29 cellular contexts compared by ENCODE assay signal in genomic region chr1:33306061-33306460, GRCh38. TPM values are rescaled to one million over a fixed set of nuclear protein-coding genes. Genes with fewer than 3 reads are reported as not detected.
DNase-seq lines count a peak whose midpoint lies in the region; ATAC-seq, FAIRE-seq and TF ChIP-seq lines count a peak whose summit lies in the region.
"Had no signal": no experiment of that assay in that cellular context is flagged by ENCODE, and none has a peak within 500 bp of the region (broad histone marks: within the 10 kb centered on the region; RNA-seq: fewer than 3 reads in every experiment).

No MANE protein-coding gene starts in this region.

- H4K91ac ChIP-seq in H1 (replicated peaks; ENCODE audit: insufficient read length, low read length) = no peak overlapping the region

- H2AFZ ChIP-seq in H1 (ENCODE audit: low read length) = 0 out of 2 replicates have a peak overlapping the region, but pooled peaks have one; percentile 28

- H3K4me2 ChIP-seq in H1 (ENCODE audit: insufficient read depth in 1 of 2, low read depth in 2 of 2, low read length in 2 of 2) = peak overlapping the region; percentile 58 to 65

- WGBS in H1 (ENCODE audit: extremely low coverage in 1 of 2, insufficient coverage in 1 of 2, insufficient read length in 1 of 2, insufficient replicate concordance in 2 of 2, low coverage in 1 of 2, low lambda C conversion rate in 2 of 2, missing lambda C conversion rate in 1 of 2), 2 experiments = 73% methylated on average over 9 of the region's 9 CpGs; no CpG with 5 or more reads in 1 of the 2 experiments
- 86% methylated on average over 7 of the region's 9 CpGs for WGBS in suprapubic skin

- H3K36me3 ChIP-seq in H1 (ENCODE audit: control insufficient read depth in 2 of 4, insufficient read depth in 4 of 4, low read length in 3 of 4) (peaks cover 0 to 4% (median 0%) of the 10 kb centered on the region in 4 experiments; a peak in 2 of 8 replicates), suprapubic skin (no peaks in the 10 kb centered on the region)

- H3K4me1 Mint-ChIP-seq in activated CD4-positive, alpha-beta T cell treated with anti-CD3 and anti-CD28 coated beads, Interleukin-2, amount 10 ng/mL, durations not matched to agents 7 days and 5 days = peaks cover 36% of the 10 kb centered on the region
- peaks cover 10% of the 10 kb centered on the region for H3K4me1 Mint-ChIP-seq in neural crest cell
- H3K4me1 Mint-ChIP-seq in CD4-positive, alpha-beta T cell (ENCODE audit: low read depth) = peaks cover 20% of the 10 kb centered on the region
- H3K4me1 Mint-ChIP-seq in activated CD4-positive, alpha-beta memory T cell treated with anti-CD3 and anti-CD28 coated beads, Interleukin-2, amount 10 ng/mL, durations not matched to agents 7 days and 5 days = peaks cover 31% of the 10 kb centered on the region

- no peak overlapping the region for H3K9ac ChIP-seq in H1 (replicated peaks in 1 of 4; ENCODE audit: extremely low read depth in 1 of 4, low read depth in 3 of 4, low read length in 3 of 4)

- intact Hi-C loops in CD4-positive, alpha-beta T cell (cut with DNase I, micrococcal nuclease) = no loop called here

- TF ChIP-seq POLR2A in H1 (IDR thresholded peaks at IDR 0.05; ENCODE audit: control extremely low read depth in 1 of 2, low read depth in 2 of 2, low read length in 2 of 2) (no peak), suprapubic skin (IDR thresholded peaks at IDR 0.05) (no peak)

- FAIRE-seq in H1 (lab: Jason Lieb, UNC) = no peak
- FAIRE-seq: urothelium cell line had no signal

- no peak overlapping the region for H4K5ac ChIP-seq in H1 (ENCODE audit: insufficient read length, low read depth, low read length)

- POLR2A ChIA-PET in activated CD4-positive, alpha-beta T cell treated with anti-CD3 and anti-CD28 coated beads, Interleukin-2, amount 10 ng/mL, durations not matched to agents 7 days and 5 days (lab: Charles Lee) = no interaction called here
- POLR2A ChIA-PET in H1 (lab: Charles Lee; ENCODE audit: partially characterized antibody) = no interaction called here
- POLR2A ChIA-PET in CD4-positive, alpha-beta T cell (lab: Charles Lee) = no interaction called here
- POLR2A ChIA-PET in activated CD4-positive, alpha-beta memory T cell treated with anti-CD3 and anti-CD28 coated beads, Interleukin-2, amount 10 ng/mL, durations not matched to agents 7 days and 5 days (lab: Charles Lee) = interaction anchor here (0.6 to 1.4 kb wide), 2 partner anchors 44 to 45 kb away, joined by 3 to 4 read pairs; no protein-coding TSS in a partner anchor

- H2BK20ac ChIP-seq in H1 (ENCODE audit: low read length) = no peak overlapping the region

- H3K9me3 ChIP-seq in H1 (ENCODE audit: insufficient read depth in 2 of 2, low read depth in 1 of 2, low read length in 1 of 2) = peaks cover 2 to 14% of the 10 kb centered on the region in 2 experiments; a peak in 1 of 4 replicates
- no peaks in the 10 kb centered on the region for H3K9me3 ChIP-seq in suprapubic skin
- H3K9me3 ChIP-seq in CD4-positive, alpha-beta T cell (ENCODE audit: control insufficient read depth, low read length) = no peaks in the 10 kb centered on the region

- H3K27ac Mint-ChIP-seq in activated CD4-positive, alpha-beta T cell treated with anti-CD3 and anti-CD28 coated beads, Interleukin-2, amount 10 ng/mL, durations not matched to agents 7 days and 5 days = no peak overlapping the region
- no peak overlapping the region for H3K27ac Mint-ChIP-seq in neural crest cell (ENCODE audit: unreplicated experiment)
- no peak overlapping the region for H3K27ac Mint-ChIP-seq in CD4-positive, alpha-beta T cell
- H3K27ac Mint-ChIP-seq in activated CD4-positive, alpha-beta memory T cell treated with anti-CD3 and anti-CD28 coated beads, Interleukin-2, amount 10 ng/mL, durations not matched to agents 7 days and 5 days = no peak overlapping the region
- H3K27ac Mint-ChIP-seq: activated CD8-positive, alpha-beta T cell treated with anti-CD3 and anti-CD28 coated beads, Interleukin-2, amount 10 ng/mL, durations not matched to agents 7 days and 5 days; naive B cell; stimulated activated effector memory CD8-positive, alpha-beta T cell treated with anti-CD3 and anti-CD28 coated beads, Interleukin-12 subunit alpha, Interleukin-12 subunit beta, amount 100 ng/mL, for 72 hours; T-helper 1 cell treated with Interleukin-12 subunit alpha and Interleukin-12 subunit beta and Interleukin-4 antibody, amounts not matched to agents 30 μg/mL and 1 μg/mL, for 36 hours had no signal

- TF ChIP-seq EP300 in H1 (IDR thresholded peaks at IDR 0.05; ENCODE audit: borderline replicate concordance in 1 of 2, low read depth in 2 of 2, low read length in 2 of 2) = no peak
- no peak for TF ChIP-seq EP300 in suprapubic skin (IDR thresholded peaks at IDR 0.05)

- no peak overlapping the region for H3K14ac ChIP-seq in H1 (ENCODE audit: insufficient read length)

- H3K56ac ChIP-seq in H1 (replicated peaks; ENCODE audit: insufficient read length, low read depth, low read length) = no peak overlapping the region

- H4K20me1 ChIP-seq in H1 (replicated peaks in 1 of 2; ENCODE audit: control insufficient read depth in 1 of 2, insufficient read depth in 2 of 2, low read length in 2 of 2) = no peaks in the 10 kb centered on the region

- H3K79me2 ChIP-seq in H1 (ENCODE audit: control insufficient read depth in 1 of 2, insufficient read depth in 2 of 2, low read length in 2 of 2) = no peaks in the 10 kb centered on the region

- H3K27me3 Mint-ChIP-seq in activated CD4-positive, alpha-beta T cell treated with anti-CD3 and anti-CD28 coated beads, Interleukin-2, amount 10 ng/mL, durations not matched to agents 7 days and 5 days = peaks cover 12% of the 10 kb centered on the region
- H3K27me3 Mint-ChIP-seq in neural crest cell (ENCODE audit: low read depth) = no peaks in the 10 kb centered on the region
- H3K27me3 Mint-ChIP-seq in CD4-positive, alpha-beta T cell = peaks cover 14% of the 10 kb centered on the region
- H3K27me3 Mint-ChIP-seq in activated CD4-positive, alpha-beta memory T cell treated with anti-CD3 and anti-CD28 coated beads, Interleukin-2, amount 10 ng/mL, durations not matched to agents 7 days and 5 days = peaks cover 9% of the 10 kb centered on the region

- H3K4ac ChIP-seq in H1 (replicated peaks; ENCODE audit: insufficient read length, low read depth, low read length) = no peak overlapping the region

- no peak overlapping the region; the same call in 1 of the 2 replicates for H2AK5ac ChIP-seq in H1 (ENCODE audit: low read depth, low read length)

- CTCF ChIA-PET in activated CD4-positive, alpha-beta T cell treated with anti-CD3 and anti-CD28 coated beads, Interleukin-2, amount 10 ng/mL, durations not matched to agents 7 days and 5 days (lab: Charles Lee) = interaction anchor here (0.6 to 1.9 kb wide), 2 partner anchors 10 to 179 kb away, joined by 3 to 5 read pairs; no protein-coding TSS in a partner anchor
- CTCF ChIA-PET in H1 (lab: Charles Lee; ENCODE audit: partially characterized antibody) = interaction anchor here (1.0 to 3.9 kb wide), 11 partner anchors 9 to 307 kb away, joined by 3 to 31 read pairs (median 4); no protein-coding TSS in a partner anchor
- CTCF ChIA-PET in CD4-positive, alpha-beta T cell (lab: Charles Lee) = no interaction called here
- CTCF ChIA-PET in activated CD4-positive, alpha-beta memory T cell treated with anti-CD3 and anti-CD28 coated beads, Interleukin-2, amount 10 ng/mL, durations not matched to agents 7 days and 5 days (lab: Charles Lee) = interaction anchor here (2.1 kb wide), 1 partner anchor 10 kb away, joined by 14 read pairs; no protein-coding TSS in a partner anchor

- TF ChIP-seq CTCF in H1 (IDR thresholded peaks at IDR 0.05; ENCODE audit: control extremely low read depth in 1 of 3, insufficient read depth in 1 of 3, low read depth in 1 of 3, low read length in 3 of 3) = no peak
- no peak for TF ChIP-seq CTCF in neural crest cell (conservative IDR thresholded peaks at IDR 0.05)
- no peak for TF ChIP-seq CTCF in suprapubic skin (IDR thresholded peaks at IDR 0.05)
- TF ChIP-seq CTCF in CD4-positive, alpha-beta T cell (IDR thresholded peaks at IDR 0.05) = no peak

- peaks cover 13% of the 10 kb centered on the region for H3K36me3 Mint-ChIP-seq in activated CD4-positive, alpha-beta T cell treated with anti-CD3 and anti-CD28 coated beads, Interleukin-2, amount 10 ng/mL, durations not matched to agents 7 days and 5 days (ENCODE audit: low read depth)
- peaks cover 18% of the 10 kb centered on the region for H3K36me3 Mint-ChIP-seq in neural crest cell (ENCODE audit: low read depth)
- H3K36me3 Mint-ChIP-seq in CD4-positive, alpha-beta T cell (ENCODE audit: low read depth) = peaks cover under 1% of the 10 kb centered on the region
- H3K36me3 Mint-ChIP-seq in activated CD4-positive, alpha-beta memory T cell treated with anti-CD3 and anti-CD28 coated beads, Interleukin-2, amount 10 ng/mL, durations not matched to agents 7 days and 5 days (ENCODE audit: low read depth) = peaks cover 18% of the 10 kb centered on the region
- H3K36me3 Mint-ChIP-seq: naive B cell; stimulated activated effector memory CD8-positive, alpha-beta T cell treated with anti-CD3 and anti-CD28 coated beads, Interleukin-12 subunit alpha, Interleukin-12 subunit beta, amount 100 ng/mL, for 72 hours had no signal

- peak overlapping the region; percentile 68; the same call in 1 of the 2 replicates for H2BK12ac ChIP-seq in H1 (ENCODE audit: low read depth, low read length)

- no peak for TF ChIP-seq RAD21 in H1 (IDR thresholded peaks at IDR 0.05 in 1 of 2, conservative IDR thresholded peaks at IDR 0.05 in 1 of 2; ENCODE audit: low read depth in 2 of 2, low read length in 2 of 2)

- H3K27ac ChIP-seq in H1 (ENCODE audit: low read depth, low read length) (no peak overlapping the region), suprapubic skin (no peak overlapping the region)
- H3K27ac ChIP-seq in CD4-positive, alpha-beta T cell (ENCODE audit: low read depth, low read length) = no peak overlapping the region
- H3K27ac ChIP-seq: 22Rv1, epithelial cell of prostate had no signal

- ATAC-seq in CD4-positive, alpha-beta T cell (ENCODE audit: poor library complexity) = no peak
- ATAC-seq: activated CD8-positive, alpha-beta T cell treated with anti-CD3 and anti-CD28 coated beads, Interleukin-2, amount 10 ng/mL, durations not matched to agents 7 days and 5 days; stimulated activated effector memory CD8-positive, alpha-beta T cell treated with anti-CD3 and anti-CD28 coated beads, Interleukin-12 subunit alpha, Interleukin-12 subunit beta, amount 100 ng/mL, for 72 hours had no signal

- H3K18ac ChIP-seq in H1 (ENCODE audit: extremely low read depth, low read length) = no peak overlapping the region

- H4K8ac ChIP-seq in H1 (ENCODE audit: extremely low read depth, insufficient read depth, low read length) = no peak overlapping the region

- H3K4me3 Mint-ChIP-seq in activated CD4-positive, alpha-beta T cell treated with anti-CD3 and anti-CD28 coated beads, Interleukin-2, amount 10 ng/mL, durations not matched to agents 7 days and 5 days = peak overlapping the region; percentile 12
- H3K4me3 Mint-ChIP-seq in neural crest cell = peak overlapping the region; percentile 24
- H3K4me3 Mint-ChIP-seq in CD4-positive, alpha-beta T cell = no peak overlapping the region
- no peak overlapping the region for H3K4me3 Mint-ChIP-seq in activated CD4-positive, alpha-beta memory T cell treated with anti-CD3 and anti-CD28 coated beads, Interleukin-2, amount 10 ng/mL, durations not matched to agents 7 days and 5 days
- H3K4me3 Mint-ChIP-seq: activated CD8-positive, alpha-beta T cell treated with anti-CD3 and anti-CD28 coated beads, Interleukin-2, amount 10 ng/mL, durations not matched to agents 7 days and 5 days; stimulated activated effector memory CD8-positive, alpha-beta T cell treated with anti-CD3 and anti-CD28 coated beads, Interleukin-12 subunit alpha, Interleukin-12 subunit beta, amount 100 ng/mL, for 72 hours; T-helper 1 cell treated with Interleukin-12 subunit alpha and Interleukin-12 subunit beta and Interleukin-4 antibody, amounts not matched to agents 30 μg/mL and 1 μg/mL, for 36 hours had no signal

- H3K4me1 ChIP-seq in H1 (replicated peaks in 1 of 4; ENCODE audit: control insufficient read depth in 3 of 4, insufficient read depth in 4 of 4, low read length in 3 of 4) (peaks cover 0 to 9% (median 3%) of the 10 kb centered on the region in 4 experiments; a peak in 5 of 7 replicates), suprapubic skin (peaks cover 12% of the 10 kb centered on the region)

- no peaks in the 10 kb centered on the region for H3K79me1 ChIP-seq in H1 (ENCODE audit: low read depth, low read length)

- no peak for DNase-seq in activated CD4-positive, alpha-beta T cell treated with anti-CD3 and anti-CD28 coated beads, Interleukin-2, amount 10 ng/mL, durations not matched to agents 7 days and 5 days
- DNase-seq in activated CD4-positive, alpha-beta T cell treated with anti-CD3 and anti-CD28 coated beads for 1 hour = no peak
- DNase-seq in H1 (ENCODE audit: low read depth in 1 of 2, low spot score in 2 of 2) (no peak), neural crest cell (ENCODE audit: low read depth, low spot score) (no peak), suprapubic skin (ENCODE audit: low spot score in 2 of 2) (no peak), hypothalamus (lab: John Stamatoyannopoulos, UW) (no peak)
- DNase-seq in CD4-positive, alpha-beta T cell = no peak
- no peak for DNase-seq in activated CD4-positive, alpha-beta memory T cell treated with anti-CD3 and anti-CD28 coated beads, Interleukin-2, amount 10 ng/mL, durations not matched to agents 7 days and 5 days
- DNase-seq: activated CD4-positive, CD25-positive, alpha-beta regulatory T cell treated with anti-CD3 and anti-CD28 coated beads, Interleukin-2, amount 50 U/mL, for 72 hours; activated CD8-positive, alpha-beta T cell treated with anti-CD3 and anti-CD28 coated beads, Interleukin-2, amount 10 ng/mL, durations not matched to agents 7 days and 5 days; activated effector memory CD4-positive, alpha-beta T cell treated with Interleukin-2 at 50 U/mL for 16 hours; cerebellar nuclear complex; head of caudate nucleus; KG1; MM.1S; naive B cell; NCI-H1417 treated with DMSO at 0.1 percent for 48 hours; NCI-H2081; NCI-H748 treated with DMSO at 0.1 percent for 48 hours; stimulated activated CD4-positive, alpha-beta T cell treated with anti-CD3 and anti-CD28 coated beads, Interleukin-4, amount 100 ng/mL, for 24 hours had no signal

- H2BK15ac ChIP-seq in H1 (ENCODE audit: low read length) = no peak overlapping the region

- peaks cover 11 to 23% (median 21%) of the 10 kb centered on the region in 4 experiments for H3K27me3 ChIP-seq in H1 (replicated peaks in 1 of 4; ENCODE audit: control insufficient read depth in 3 of 4, extremely low read depth in 1 of 4, insufficient read depth in 3 of 4, low read length in 3 of 4)
- peaks cover 12% of the 10 kb centered on the region for H3K27me3 ChIP-seq in suprapubic skin
- peaks cover 15% of the 10 kb centered on the region for H3K27me3 ChIP-seq in CD4-positive, alpha-beta T cell (ENCODE audit: control insufficient read depth, insufficient read depth, low read length)

- H3K4me3 ChIP-seq in H1 (ENCODE audit: extremely low read depth in 1 of 4, insufficient read depth in 2 of 4, low read depth in 3 of 4, low read length in 4 of 4) (peak overlapping the region in 1 of 4 experiments; percentile 55; a peak in 2 of 8 replicates), suprapubic skin (peak overlapping the region; percentile 47)

- H3K23ac ChIP-seq in H1 (ENCODE audit: insufficient read length) = no peak overlapping the region

- H3K23me2 ChIP-seq in H1 (ENCODE audit: low read depth, low read length) = peaks cover 7% of the 10 kb centered on the region; the same call in 1 of the 2 replicates

- peaks cover 4% of the 10 kb centered on the region for H3K9me3 Mint-ChIP-seq in activated CD4-positive, alpha-beta T cell treated with anti-CD3 and anti-CD28 coated beads, Interleukin-2, amount 10 ng/mL, durations not matched to agents 7 days and 5 days
- H3K9me3 Mint-ChIP-seq in neural crest cell = no peaks in the 10 kb centered on the region
- H3K9me3 Mint-ChIP-seq in CD4-positive, alpha-beta T cell = no peaks in the 10 kb centered on the region
- peaks cover 2% of the 10 kb centered on the region for H3K9me3 Mint-ChIP-seq in activated CD4-positive, alpha-beta memory T cell treated with anti-CD3 and anti-CD28 coated beads, Interleukin-2, amount 10 ng/mL, durations not matched to agents 7 days and 5 days
- H3K9me3 Mint-ChIP-seq: stimulated activated effector memory CD8-positive, alpha-beta T cell treated with anti-CD3 and anti-CD28 coated beads, Interleukin-12 subunit alpha, Interleukin-12 subunit beta, amount 100 ng/mL, for 72 hours had no signal

- no peak overlapping the region for H2BK5ac ChIP-seq in H1 (ENCODE audit: low read depth, low read length)

- no peak overlapping the region for H2BK120ac ChIP-seq in H1 (replicated peaks; ENCODE audit: low read depth, low read length)

RNA-seq across cellular contexts. Expression of gene A3GALT2, which starts 14.8 kb away (rescaled TPM):
- not detected for total RNA-seq in activated CD4-positive, alpha-beta T cell treated with anti-CD3 and anti-CD28 coated beads, Interleukin-2, amount 10 ng/mL, durations not matched to agents 7 days and 5 days
- not detected in 2 replicates for total RNA-seq in H1 (2021; fragmentation: NEBNext Ultra II Directional; extraction: Animal tissue kit (Norgen Biotek cat#: 25700))
- polyA plus RNA-seq in H1 (2011; rRNA removed) = not detected in 2 replicates
- not detected for polyA plus RNA-seq in H1 (2011; cell fraction: cytosol; rRNA removed)
- not detected for polyA plus RNA-seq in H1 (2011; cell fraction: nucleus; rRNA removed)
- polyA plus RNA-seq in H1 (2012, experiment 1 of 2) = not detected in 4 replicates
- not detected for polyA plus RNA-seq in H1 (2012, experiment 2 of 2)
- not detected for polyA plus RNA-seq in H1 (2013, experiment 1 of 2)
- polyA plus RNA-seq in H1 (2013, experiment 2 of 2) = not detected
- polyA minus RNA-seq in H1 (2011; rRNA and poly(A)+ RNA removed) = not detected in 2 replicates
- not detected for polyA minus RNA-seq in H1 (2011; cell fraction: cytosol; rRNA and poly(A)+ RNA removed)
- polyA minus RNA-seq in H1 (2011; cell fraction: nucleus; rRNA and poly(A)+ RNA removed) = not detected
- total RNA-seq in neural crest cell (not detected in 2 replicates), suprapubic skin (not detected)
- not detected for total RNA-seq in CD4-positive, alpha-beta T cell
- total RNA-seq in activated CD4-positive, alpha-beta memory T cell treated with anti-CD3 and anti-CD28 coated beads, Interleukin-2, amount 10 ng/mL, durations not matched to agents 7 days and 5 days = not detected
- total RNA-seq: activated CD8-positive, alpha-beta T cell treated with anti-CD3 and anti-CD28 coated beads, Interleukin-2, amount 10 ng/mL, durations not matched to agents 7 days and 5 days; Daoy; mesenteric fat pad; RPMI7951; SK-MEL-5 had no signal

RNA-seq across cellular contexts. Expression of gene ZNF362, which starts 49.8 kb away (rescaled TPM):
- 10 to 100 TPM; 21.4 to 21.8 TPM for total RNA-seq in activated CD4-positive, alpha-beta T cell treated with anti-CD3 and anti-CD28 coated beads, Interleukin-2, amount 10 ng/mL, durations not matched to agents 7 days and 5 days
- total RNA-seq in H1 (2021; fragmentation: NEBNext Ultra II Directional; extraction: Animal tissue kit (Norgen Biotek cat#: 25700)) = 27.8 and 30.0 TPM in 2 replicates
- 24.2 and 40.4 TPM in 2 replicates for polyA plus RNA-seq in H1 (2011; rRNA removed)
- 16.1 TPM for polyA plus RNA-seq in H1 (2011; cell fraction: cytosol; rRNA removed)
- 24.6 TPM for polyA plus RNA-seq in H1 (2011; cell fraction: nucleus; rRNA removed)
- 15.4 to 21.7 TPM (median 18.6 TPM) in 4 replicates for polyA plus RNA-seq in H1 (2012, experiment 1 of 2)
- 16.3 TPM for polyA plus RNA-seq in H1 (2012, experiment 2 of 2)
- 20.9 TPM for polyA plus RNA-seq in H1 (2013, experiment 1 of 2)
- 20.1 TPM for polyA plus RNA-seq in H1 (2013, experiment 2 of 2)
- 14.9 and 19.7 TPM in 2 replicates for polyA minus RNA-seq in H1 (2011; rRNA and poly(A)+ RNA removed)
- polyA minus RNA-seq in H1 (2011; cell fraction: cytosol; rRNA and poly(A)+ RNA removed) = 17.6 TPM
- polyA minus RNA-seq in H1 (2011; cell fraction: nucleus; rRNA and poly(A)+ RNA removed) = 17.4 TPM
- total RNA-seq in neural crest cell = 56.3 and 59.3 TPM in 2 replicates
- total RNA-seq in suprapubic skin = 10 to 100 TPM; 18.7 to 23.9 (median 21.9) TPM
- 10 to 100 TPM; 24.7 to 26.6 TPM for total RNA-seq in CD4-positive, alpha-beta T cell
- total RNA-seq in activated CD4-positive, alpha-beta memory T cell treated with anti-CD3 and anti-CD28 coated beads, Interleukin-2, amount 10 ng/mL, durations not matched to agents 7 days and 5 days = 10 to 100 TPM; 18.1 to 18.7 TPM

Comparison
In these comparisons a context has a peak if more than half of its experiments do, and no peak if none do; other contexts are left out.
1. H3K4me3 Mint-ChIP-seq: peak in activated CD4-positive, alpha-beta T cell treated with anti-CD3 and anti-CD28 coated beads, Interleukin-2, amount 10 ng/mL, durations not matched to agents 7 days and 5 days (single experiment) and neural crest cell (single experiment); none in CD4-positive, alpha-beta T cell (single experiment) and activated CD4-positive, alpha-beta memory T cell treated with anti-CD3 and anti-CD28 coated beads, Interleukin-2, amount 10 ng/mL, durations not matched to agents 7 days and 5 days (single experiment).